ENCODE assay signal across 15 cellular contexts in genomic region chr9:84146893-84147705, GRCh38.
DNase-seq lines count a peak whose midpoint lies in the region; ATAC-seq and TF ChIP-seq lines count a peak whose summit lies in the region.
"Had no signal": no experiment of that assay in that cellular context is flagged by ENCODE, and none has a peak within 500 bp of the region (broad histone marks: within the 10 kb centered on the region; RNA-seq: fewer than 3 reads in every experiment).

No MANE protein-coding gene starts in this region.

- no peaks in the 10 kb centered on the region for H3K9me3 Mint-ChIP-seq in GM23338

- WGBS in mesodermal cell (ENCODE audit: insufficient coverage in 2 of 2), 2 experiments: 39 to 68% methylated on average over 2 to 4 of the region's 6 CpGs

- H3K4me1 ChIP-seq in GM23338 (ENCODE audit: insufficient read depth) (peaks cover 29% of the 10 kb centered on the region), mesodermal cell (ENCODE audit: control insufficient read depth, insufficient read depth, low read length, poor library complexity, severe bottlenecking) (peaks cover 3% of the 10 kb centered on the region)

- H4K20me1 ChIP-seq in GM23338 (replicated peaks; ENCODE audit: insufficient read depth): no peaks in the 10 kb centered on the region; the same call in none of the 2 replicates

- TF ChIP-seq CTCF in GM23338 (conservative IDR thresholded peaks at IDR 0.05; ENCODE audit: low read depth in 2 of 2) (no peak), coronary artery (IDR thresholded peaks at IDR 0.05) (no peak)

- no peaks in the 10 kb centered on the region for H3F3A ChIP-seq in GM23338 (replicated peaks; ENCODE audit: low read depth)

- DNase-seq in AG08395 (ENCODE audit: low spot score) (peak; percentile 54), GM23338 (ENCODE audit: low spot score) (no peak), coronary artery (ENCODE audit: low spot score) (no peak), NCI-H1105 treated with DMSO at 0.1 percent for 48 hours (lab: John Stamatoyannopoulos, UW) (no peak), RPMI8226 (no peak), erythroblast (lab: John Stamatoyannopoulos, UW) (no peak)
- DNase-seq: activated CD4-positive, alpha-beta T cell treated with anti-CD3 and anti-CD28 coated beads for 4 hours; activated gamma-delta T cell; H9; NCI-H526; retina had no signal

- peaks cover 29% of the 10 kb centered on the region for H3K4me1 Mint-ChIP-seq in GM23338

- no peaks in the 10 kb centered on the region for H3K9me3 ChIP-seq in mesodermal cell (ENCODE audit: control insufficient read depth, low read length)
- H3K9me3 ChIP-seq: tibial nerve had no signal

- H3K27me3 ChIP-seq in GM23338 (ENCODE audit: insufficient read depth): peaks cover 34% of the 10 kb centered on the region

- H3K36me3 ChIP-seq in GM23338 (ENCODE audit: insufficient read depth) (no peaks in the 10 kb centered on the region; the same call in 1 of the 2 replicates), mesodermal cell (ENCODE audit: control insufficient read depth, insufficient read depth, low read length) (no peaks in the 10 kb centered on the region)
- H3K36me3 ChIP-seq: tibial nerve had no signal

- H3K4me3 ChIP-seq in GM23338: no peak overlapping the region
- H3K4me3 ChIP-seq in coronary artery: no peak overlapping the region
- H3K4me3 ChIP-seq in mesodermal cell (ENCODE audit: extremely low read depth, insufficient read depth, low read length, poor library complexity, severe bottlenecking): no peak overlapping the region
- H3K4me3 ChIP-seq: tibial nerve had no signal

- peaks cover 22% of the 10 kb centered on the region for H3K27me3 Mint-ChIP-seq in GM23338 (ENCODE audit: insufficient read depth, low read depth, poor library complexity)

- H3K27ac ChIP-seq in GM23338 (ENCODE audit: low read depth): no peak overlapping the region
- H3K27ac ChIP-seq in coronary artery: peak overlapping the region; percentile 53 to 70
- peak overlapping the region; percentile 43 for H3K27ac ChIP-seq in mesodermal cell (ENCODE audit: low read depth, low read length, severe bottlenecking)
- H3K27ac ChIP-seq: C4-2B had no signal

- H3K4me2 ChIP-seq in GM23338: peak overlapping the region; percentile 24; the same call in 1 of the 2 replicates

- H3K79me2 ChIP-seq in GM23338 (replicated peaks; ENCODE audit: insufficient read depth): no peaks in the 10 kb centered on the region

- no peak overlapping the region for H3K27ac Mint-ChIP-seq in GM23338
- H3K27ac Mint-ChIP-seq: H9 had no signal

- no peak overlapping the region for H3K4me3 Mint-ChIP-seq in GM23338
- H3K4me3 Mint-ChIP-seq: H9 had no signal

- no peak for TF ChIP-seq POLR2A in erythroblast (IDR thresholded peaks at IDR 0.05; ENCODE audit: low read length)

- H3K9me2 ChIP-seq in GM23338 (ENCODE audit: insufficient read depth): no peaks in the 10 kb centered on the region

- ATAC-seq in GM23338 (no peak), GM19463 (IDR thresholded peaks at IDR 0.05; ENCODE audit: unreplicated experiment) (no peak)

- no peak overlapping the region for H2AFZ ChIP-seq in GM23338

- H3K36me3 Mint-ChIP-seq in GM23338 (ENCODE audit: low read depth): no peaks in the 10 kb centered on the region

TF ChIP-seq in GM23338, 12 proteins besides CTCF, POLR2A, EP300 and RAD21:
- TF ChIP-seq NANOG (IDR thresholded peaks at IDR 0.05; ENCODE audit: borderline replicate concordance) (no peak), STAT1 (IDR thresholded peaks at IDR 0.05; ENCODE audit: unreplicated experiment) (no peak), EZH2 (IDR thresholded peaks at IDR 0.05; ENCODE audit: low read depth, unreplicated experiment) (no peak), EZH2phosphoT487 (IDR thresholded peaks at IDR 0.05; ENCODE audit: unreplicated experiment) (no peak), CREB1 (CRISPR knock-in tag; IDR thresholded peaks at IDR 0.05; ENCODE audit: low read depth) (no peak), JUNB (IDR thresholded peaks at IDR 0.05; ENCODE audit: unreplicated experiment) (no peak)
- TF ChIP-seq, protein P1, sequence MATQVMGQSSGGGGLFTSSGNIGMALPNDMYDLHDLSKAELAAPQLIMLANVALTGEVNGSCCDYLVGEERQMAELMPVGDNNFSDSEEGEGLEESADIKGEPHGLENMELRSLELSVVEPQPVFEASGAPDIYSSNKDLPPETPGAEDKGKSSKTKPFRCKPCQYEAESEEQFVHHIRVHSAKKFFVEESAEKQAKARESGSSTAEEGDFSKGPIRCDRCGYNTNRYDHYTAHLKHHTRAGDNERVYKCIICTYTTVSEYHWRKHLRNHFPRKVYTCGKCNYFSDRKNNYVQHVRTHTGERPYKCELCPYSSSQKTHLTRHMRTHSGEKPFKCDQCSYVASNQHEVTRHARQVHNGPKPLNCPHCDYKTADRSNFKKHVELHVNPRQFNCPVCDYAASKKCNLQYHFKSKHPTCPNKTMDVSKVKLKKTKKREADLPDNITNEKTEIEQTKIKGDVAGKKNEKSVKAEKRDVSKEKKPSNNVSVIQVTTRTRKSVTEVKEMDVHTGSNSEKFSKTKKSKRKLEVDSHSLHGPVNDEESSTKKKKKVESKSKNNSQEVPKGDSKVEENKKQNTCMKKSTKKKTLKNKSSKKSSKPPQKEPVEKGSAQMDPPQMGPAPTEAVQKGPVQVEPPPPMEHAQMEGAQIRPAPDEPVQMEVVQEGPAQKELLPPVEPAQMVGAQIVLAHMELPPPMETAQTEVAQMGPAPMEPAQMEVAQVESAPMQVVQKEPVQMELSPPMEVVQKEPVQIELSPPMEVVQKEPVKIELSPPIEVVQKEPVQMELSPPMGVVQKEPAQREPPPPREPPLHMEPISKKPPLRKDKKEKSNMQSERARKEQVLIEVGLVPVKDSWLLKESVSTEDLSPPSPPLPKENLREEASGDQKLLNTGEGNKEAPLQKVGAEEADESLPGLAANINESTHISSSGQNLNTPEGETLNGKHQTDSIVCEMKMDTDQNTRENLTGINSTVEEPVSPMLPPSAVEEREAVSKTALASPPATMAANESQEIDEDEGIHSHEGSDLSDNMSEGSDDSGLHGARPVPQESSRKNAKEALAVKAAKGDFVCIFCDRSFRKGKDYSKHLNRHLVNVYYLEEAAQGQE (IDR thresholded peaks at IDR 0.05; ENCODE audit: unreplicated experiment): no peak
